Comparison of ENCODE assay signal across 8 cellular contexts in genomic region chrX:125940985-125941384, GRCh38.
"Had no signal": no experiment of that assay in that cellular context is flagged by ENCODE, and none has a peak within 500 bp of the region (broad histone marks: within the 10 kb centered on the region; RNA-seq: fewer than 3 reads in every experiment).

No MANE protein-coding gene starts in this region.

- H3K27ac ChIP-seq: HL-60, KMS-11 had no signal

- DNase-seq: IMR-90, KBM-7, KG1 had no signal

- H3K27ac Mint-ChIP-seq: IgD-negative memory B cell had no signal

- H3K27me3 Mint-ChIP-seq: IgD-negative memory B cell had no signal

- H3K4me3 ChIP-seq: K562 had no signal

- H3K4me3 Mint-ChIP-seq: IgD-negative memory B cell had no signal

- H3K4me2 ChIP-seq: KMS-11 had no signal

- H3K4me1 Mint-ChIP-seq: IgD-negative memory B cell had no signal

- ATAC-seq: HepG2, K562 had no signal

- H3K36me3 Mint-ChIP-seq: IgD-negative memory B cell had no signal
